Comparison of ENCODE assay signal across 22 cellular contexts in the genomic region with DNA sequence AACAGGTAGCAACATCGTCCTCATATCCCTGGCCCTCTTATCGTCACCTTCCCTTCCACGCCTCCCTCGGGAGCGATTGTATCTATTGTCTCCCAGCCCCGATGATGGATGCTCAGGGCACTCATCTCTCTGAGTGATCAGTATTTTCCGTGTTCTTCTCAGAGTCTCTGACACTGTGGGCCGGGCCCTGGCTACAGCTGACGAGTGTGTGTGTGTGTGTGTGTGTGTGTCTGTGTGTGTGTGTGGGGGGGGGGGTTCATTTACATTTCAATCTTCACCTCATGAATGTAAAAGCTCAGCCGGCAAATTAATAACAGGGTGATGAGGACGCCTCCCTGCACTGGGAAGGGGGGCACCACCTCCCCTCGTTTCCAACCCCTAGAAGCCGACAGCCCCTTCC.
"Had no signal": no experiment of that assay in that cellular context is flagged by ENCODE, and none has a peak within 500 bp of the region (broad histone marks: within the 10 kb centered on the region; RNA-seq: fewer than 3 reads in every experiment).

No MANE protein-coding gene starts in this region.

- H3K27me3 ChIP-seq: body of pancreas, foreskin keratinocyte, thyroid gland had no signal

- H3K4me1 ChIP-seq: body of pancreas, foreskin keratinocyte, left ventricle myocardium inferior, right atrium auricular region, thyroid gland had no signal

- DNase-seq: activated B cell treated with CpG ODN at 0.5 μM for 24 hours; activated CD4-positive, alpha-beta memory T cell treated with anti-CD3 and anti-CD28 coated beads, Interleukin-2, amount 10 ng/mL, durations not matched to agents 7 days and 5 days; activated CD4-positive, alpha-beta T cell treated with anti-CD3 and anti-CD28 coated beads for 4 hours; activated CD8-positive, alpha-beta memory T cell treated with anti-CD3 and anti-CD28 coated beads, Interleukin-2, amount 10 ng/mL, durations not matched to agents 7 days and 5 days; activated naive CD4-positive, alpha-beta T cell treated with anti-CD3 and anti-CD28 coated beads for 36 hours; activated T-cell treated with anti-CD3 and anti-CD28 coated beads, Interleukin-2, amount 50 U/mL, for 1 hour; body of pancreas; foreskin keratinocyte; immature natural killer cell; kidney glomerular epithelial cell; left ventricle myocardium inferior; mucosa of descending colon; naive B cell; nucleus accumbens; stimulated activated CD4-positive, alpha-beta T cell treated with anti-CD3 and anti-CD28 coated beads, Interleukin-2, amount 100 ng/mL, for 24 hours; stimulated activated naive CD4-positive, alpha-beta T cell treated with Interleukin-2 at 50 U/mL for 16 hours; T-cell; thyroid gland had no signal

- H3K9me3 ChIP-seq: body of pancreas, mucosa of descending colon, right atrium auricular region, thyroid gland had no signal

- H3K27ac ChIP-seq: body of pancreas, foreskin keratinocyte, left ventricle myocardium inferior, right atrium auricular region, thyroid gland had no signal

- ATAC-seq: activated CD8-positive, alpha-beta memory T cell treated with anti-CD3 and anti-CD28 coated beads, Interleukin-2, amount 10 ng/mL, durations not matched to agents 7 days and 5 days; activated T-helper 17 cell treated with anti-CD3 and anti-CD28 coated beads, Interleukin-2, amount 50 U/mL, for 72 hours; body of pancreas; foreskin keratinocyte; mucosa of descending colon; T-cell had no signal

- H3K4me1 Mint-ChIP-seq: activated B cell treated with CpG ODN at 0.5 μM for 24 hours; activated CD4-positive, alpha-beta memory T cell treated with anti-CD3 and anti-CD28 coated beads, Interleukin-2, amount 10 ng/mL, durations not matched to agents 7 days and 5 days; activated CD8-positive, alpha-beta memory T cell treated with anti-CD3 and anti-CD28 coated beads, Interleukin-2, amount 10 ng/mL, durations not matched to agents 7 days and 5 days; activated T-helper 17 cell treated with anti-CD3 and anti-CD28 coated beads, Interleukin-2, amount 50 U/mL, for 72 hours; immature natural killer cell; memory B cell; T-cell had no signal

- H3K9me3 Mint-ChIP-seq: activated B cell treated with CpG ODN at 0.5 μM for 24 hours; activated naive CD4-positive, alpha-beta T cell treated with anti-CD3 and anti-CD28 coated beads for 36 hours; immature natural killer cell had no signal

- H3K4me3 ChIP-seq: body of pancreas, left ventricle myocardium inferior, mucosa of descending colon, right atrium auricular region, thyroid gland had no signal

- H3K4me3 Mint-ChIP-seq: activated B cell treated with CpG ODN at 0.5 μM for 24 hours; activated CD4-positive, alpha-beta memory T cell treated with anti-CD3 and anti-CD28 coated beads, Interleukin-2, amount 10 ng/mL, durations not matched to agents 7 days and 5 days; activated CD8-positive, alpha-beta memory T cell treated with anti-CD3 and anti-CD28 coated beads, Interleukin-2, amount 10 ng/mL, durations not matched to agents 7 days and 5 days; activated naive CD4-positive, alpha-beta T cell treated with anti-CD3 and anti-CD28 coated beads for 36 hours; activated T-helper 17 cell treated with anti-CD3 and anti-CD28 coated beads, Interleukin-2, amount 50 U/mL, for 72 hours; immature natural killer cell; memory B cell; naive B cell; T-cell had no signal

- H3K36me3 ChIP-seq: left ventricle myocardium inferior, right atrium auricular region, thyroid gland had no signal

- H3K27ac Mint-ChIP-seq: activated B cell treated with CpG ODN at 0.5 μM for 24 hours; activated CD4-positive, alpha-beta memory T cell treated with anti-CD3 and anti-CD28 coated beads, Interleukin-2, amount 10 ng/mL, durations not matched to agents 7 days and 5 days; activated CD8-positive, alpha-beta memory T cell treated with anti-CD3 and anti-CD28 coated beads, Interleukin-2, amount 10 ng/mL, durations not matched to agents 7 days and 5 days; activated naive CD4-positive, alpha-beta T cell treated with anti-CD3 and anti-CD28 coated beads for 36 hours; activated T-helper 17 cell treated with anti-CD3 and anti-CD28 coated beads, Interleukin-2, amount 50 U/mL, for 72 hours; immature natural killer cell; memory B cell; naive B cell; progenitor cell of endocrine pancreas; T-cell had no signal

- H3K27me3 Mint-ChIP-seq: activated CD4-positive, alpha-beta memory T cell treated with anti-CD3 and anti-CD28 coated beads, Interleukin-2, amount 10 ng/mL, durations not matched to agents 7 days and 5 days had no signal

- H3K36me3 Mint-ChIP-seq: activated CD8-positive, alpha-beta memory T cell treated with anti-CD3 and anti-CD28 coated beads, Interleukin-2, amount 10 ng/mL, durations not matched to agents 7 days and 5 days; immature natural killer cell; T-cell had no signal
